In the genomic region with DNA sequence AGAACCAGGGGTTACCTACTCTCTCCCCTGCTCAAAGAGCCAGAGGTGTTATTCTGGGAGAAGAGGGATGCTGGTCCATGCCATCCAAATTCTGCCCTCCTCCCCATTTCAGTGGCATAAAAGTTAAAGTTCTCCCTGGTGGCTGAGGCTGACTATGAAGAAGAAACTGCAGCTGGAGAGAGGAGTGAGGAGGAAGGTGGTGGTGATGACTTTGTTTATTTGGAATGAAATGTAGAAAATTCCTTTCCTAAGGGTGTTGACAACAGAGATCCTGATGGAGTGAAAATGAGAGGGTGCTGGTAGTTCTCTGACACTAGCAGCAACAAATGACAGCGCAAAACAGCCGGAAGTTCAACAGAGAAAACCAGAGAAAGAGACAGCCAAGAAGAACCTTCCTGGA, we compare ENCODE assay signal across 14 cellular contexts.
DNase-seq lines count a peak whose midpoint lies in the region; ATAC-seq, FAIRE-seq and TF ChIP-seq lines count a peak whose summit lies in the region.
"Had no signal": no experiment of that assay in that cellular context is flagged by ENCODE, and none has a peak within 500 bp of the region (broad histone marks: within the 10 kb centered on the region; RNA-seq: fewer than 3 reads in every experiment).

No MANE protein-coding gene starts in this region.

- H3K36me3 ChIP-seq in esophagus muscularis mucosa (peaks cover 0 to 18% (median 7%) of the 10 kb centered on the region in 4 donors), HepG2 (replicated peaks in 1 of 2; ENCODE audit: control insufficient read depth in 1 of 2, insufficient read depth in 2 of 2, low read length in 2 of 2) (peaks cover 3 to 16% of the 10 kb centered on the region in 2 experiments; a peak in 4 of 5 replicates)

- no peak for TF ChIP-seq RAD21 in HepG2 (CRISPR knock-in tag; IDR thresholded peaks at IDR 0.05)

- no peak for FAIRE-seq in HepG2 (lab: Jason Lieb, UNC)

- BruUV-seq in HepG2 (replicated peaks; lab: Mats Ljungman, UMichigan) = no TSS peak

- no peak overlapping the region for H3K4me3 Mint-ChIP-seq in naive thymus-derived CD8-positive, alpha-beta T cell
- H3K4me3 Mint-ChIP-seq: activated naive CD8-positive, alpha-beta T cell treated with anti-CD3 and anti-CD28 coated beads, Interleukin-2, amount 10 ng/mL, durations not matched to agents 7 days and 5 days; stimulated activated naive CD8-positive, alpha-beta T cell treated with anti-CD3 and anti-CD28 coated beads, Interleukin-15, amount 100 ng/mL, for 72 hours had no signal

- no peak for TF ChIP-seq EP300 in esophagus muscularis mucosa (IDR thresholded peaks at IDR 0.05)
- no peak for TF ChIP-seq EP300 in HepG2 (IDR thresholded peaks at IDR 0.05; ENCODE audit: low read depth in 2 of 2, low read length in 2 of 2)
- no peak for TF ChIP-seq EP300 in HepG2 (CRISPR knock-in tag; IDR thresholded peaks at IDR 0.05; ENCODE audit: borderline replicate concordance)

- POLR2A ChIA-PET in naive thymus-derived CD8-positive, alpha-beta T cell (lab: Charles Lee) = no interaction called here
- POLR2A ChIA-PET in HepG2 (lab: Yijun Ruan, JAX) = no interaction called here

- H3K4me1 Mint-ChIP-seq in naive thymus-derived CD8-positive, alpha-beta T cell = peaks cover 0 to 5% (median 3%) of the 10 kb centered on the region in 4 donors

- TF ChIP-seq CTCF in AG10803 (conservative IDR thresholded peaks at IDR 0.05; ENCODE audit: low read length) = peak; percentile 11
- no peak for TF ChIP-seq CTCF in esophagus muscularis mucosa (IDR thresholded peaks at IDR 0.05)
- no peak for TF ChIP-seq CTCF in HepG2 (CRISPR knock-in tag; IDR thresholded peaks at IDR 0.05)

- H3K36me3 Mint-ChIP-seq in naive thymus-derived CD8-positive, alpha-beta T cell = peaks cover 3 to 61% (median 11%) of the 10 kb centered on the region in 3 donors

- 41% methylated on average over 2 of the region's 2 CpGs for WGBS in esophagus muscularis mucosa
- 100% methylated on average over 2 of the region's 2 CpGs for WGBS in HepG2 (ENCODE audit: low lambda C conversion rate)

- H3K27ac ChIP-seq in esophagus muscularis mucosa (replicated peaks in 1 of 4) (peak overlapping the region; percentile 59 to 84 (median 66)), HepG2 (ENCODE audit: extremely low read length, insufficient read depth, low read length) (no peak overlapping the region)

- no peak for TF ChIP-seq POLR2A in esophagus muscularis mucosa (IDR thresholded peaks at IDR 0.05; ENCODE audit: low read depth)
- TF ChIP-seq POLR2A in HepG2 (IDR thresholded peaks at IDR 0.05; ENCODE audit: insufficient read depth in 1 of 2, low read depth in 2 of 2, low read length in 2 of 2) = no peak

- CTCF ChIA-PET in HepG2 (lab: Yijun Ruan, JAX; ENCODE audit: low intra/inter-chr PET ratio, low total read pairs) = no interaction called here

- in situ Hi-C loops in G401 (cut with HindIII; ENCODE audit: low sequenced_read_pairs) = no loop called here
- in situ Hi-C loops in HepG2 (cut with HindIII; ENCODE audit: extremely low pct_ligation_motif_present, low pct_unique_long_range_greater_than_20kb) = no loop called here

- H4K20me1 ChIP-seq in HepG2 (ENCODE audit: insufficient read depth, low read length) = no peaks in the 10 kb centered on the region

- H3K4me1 ChIP-seq in esophagus muscularis mucosa = peaks cover 19 to 28% (median 27%) of the 10 kb centered on the region in 4 donors
- no peaks in the 10 kb centered on the region for H3K4me1 ChIP-seq in HepG2 (ENCODE audit: insufficient read depth, low read length)

- intact Hi-C loops in esophagus muscularis mucosa (cut with DNase I) (no loop called here), HepG2 (cut with micrococcal nuclease; ENCODE audit: unreplicated experiment) (no loop called here)

- H3K27ac Mint-ChIP-seq in naive thymus-derived CD8-positive, alpha-beta T cell = peak overlapping the region in 6 of 10 donors; percentile 37 to 85 (median 53)
- H3K27ac Mint-ChIP-seq: activated naive CD8-positive, alpha-beta T cell treated with anti-CD3 and anti-CD28 coated beads, Interleukin-2, amount 10 ng/mL, durations not matched to agents 7 days and 5 days had no signal

- no peaks in the 10 kb centered on the region for H3K27me3 Mint-ChIP-seq in naive thymus-derived CD8-positive, alpha-beta T cell
- H3K27me3 Mint-ChIP-seq: activated naive CD8-positive, alpha-beta T cell treated with anti-CD3 and anti-CD28 coated beads, Interleukin-2, amount 10 ng/mL, durations not matched to agents 7 days and 5 days; stimulated activated naive CD8-positive, alpha-beta T cell treated with anti-CD3 and anti-CD28 coated beads, Interleukin-15, amount 100 ng/mL, for 72 hours had no signal

- H3K79me2 ChIP-seq in HepG2 (ENCODE audit: insufficient read depth, low read length) = no peaks in the 10 kb centered on the region

- H3K27me3 ChIP-seq in esophagus muscularis mucosa (no peaks in the 10 kb centered on the region), HepG2 (ENCODE audit: control insufficient read depth in 1 of 2, insufficient read depth in 2 of 2, low read length in 2 of 2) (no peaks in the 10 kb centered on the region)
- H3K27me3 ChIP-seq: heart left ventricle had no signal

- H3K9me3 Mint-ChIP-seq in naive thymus-derived CD8-positive, alpha-beta T cell = peaks cover 0 to 5% (median 2%) of the 10 kb centered on the region in 9 donors

- DNase-seq in AG10803 (ENCODE audit: low read depth) (peak; percentile 91), M059J (ENCODE audit: low read depth) (peak; percentile 78), esophagus muscularis mucosa (ENCODE audit: extremely low spot score) (no peak), G401 (ENCODE audit: low spot score) (no peak), H4 (ENCODE audit: low spot score) (no peak), KG1 (lab: John Stamatoyannopoulos, UW) (no peak), HepG2 (ENCODE audit: low spot score) (no peak)
- no peak for DNase-seq in naive thymus-derived CD8-positive, alpha-beta T cell
- DNase-seq: activated naive CD8-positive, alpha-beta T cell treated with anti-CD3 and anti-CD28 coated beads, Interleukin-2, amount 10 ng/mL, durations not matched to agents 7 days and 5 days; C1 segment of cervical spinal cord; NCI-H146; NCI-H526 treated with DMSO at 0.1 percent for 48 hours; stimulated activated naive CD8-positive, alpha-beta T cell treated with anti-CD3 and anti-CD28 coated beads, Interleukin-15, amount 100 ng/mL, for 72 hours had no signal

- H2AFZ ChIP-seq in HepG2 (ENCODE audit: low read length) = no peak overlapping the region

- no peak overlapping the region for H3K9ac ChIP-seq in HepG2 (ENCODE audit: insufficient read depth, low read depth, low read length)

- ATAC-seq in naive thymus-derived CD8-positive, alpha-beta T cell = no peak
- no peak for ATAC-seq in HepG2
- ATAC-seq: stimulated activated naive CD8-positive, alpha-beta T cell treated with anti-CD3 and anti-CD28 coated beads, Interleukin-15, amount 100 ng/mL, for 72 hours had no signal

- no peak overlapping the region for H3K4me2 ChIP-seq in HepG2 (ENCODE audit: low read depth, low read length)

- H3K9me3 ChIP-seq in esophagus muscularis mucosa (no peaks in the 10 kb centered on the region), HepG2 (ENCODE audit: low read length) (no peaks in the 10 kb centered on the region)

- H3K4me3 ChIP-seq in AG10803 (ENCODE audit: low read length) = peak overlapping the region; percentile 37
- peak overlapping the region in 1 of 4 donors; percentile 10 for H3K4me3 ChIP-seq in esophagus muscularis mucosa
- H3K4me3 ChIP-seq in HepG2 (replicated peaks in 1 of 3; ENCODE audit: insufficient read depth in 1 of 3, low read depth in 2 of 3, low read length in 3 of 3) = no peak overlapping the region
- H3K4me3 ChIP-seq: heart left ventricle had no signal

TF ChIP-seq in HepG2, 621 proteins besides CTCF, POLR2A, EP300 and RAD21:
- no peak for TF ChIP-seq TAF15 (IDR thresholded peaks at IDR 0.05; ENCODE audit: low read depth, low read length, poor library complexity, severe bottlenecking)
- TF ChIP-seq ZFP82 (CRISPR knock-in tag; IDR thresholded peaks at IDR 0.05; ENCODE audit: borderline replicate concordance) = no peak
- no peak for TF ChIP-seq FIP1L1 (IDR thresholded peaks at IDR 0.05; ENCODE audit: borderline replicate concordance, insufficient read depth, low read depth, low read length)
- no peak for TF ChIP-seq ZNF564 (CRISPR knock-in tag; IDR thresholded peaks at IDR 0.05)
- TF ChIP-seq DPF2 (CRISPR knock-in tag; IDR thresholded peaks at IDR 0.05; ENCODE audit: borderline replicate concordance, low read depth) = no peak
- no peak for TF ChIP-seq STAT5B (CRISPR knock-in tag; IDR thresholded peaks at IDR 0.05)
- TF ChIP-seq YY1 (IDR thresholded peaks at IDR 0.05; ENCODE audit: insufficient read depth, insufficient replicate concordance, low read depth, low read length) = no peak
- no peak for TF ChIP-seq TBP (CRISPR knock-in tag; IDR thresholded peaks at IDR 0.05)

Comparison
In these comparisons a context has a peak if more than half of its experiments do, and no peak if none do; other contexts are left out.
1. DNase-seq: peak in AG10803 (single experiment) and M059J (single experiment); none in esophagus muscularis mucosa (single experiment), naive thymus-derived CD8-positive, alpha-beta T cell (0 of 10), G401 (single experiment), H4 (single experiment), KG1 (single experiment) and HepG2 (single experiment).